In the genomic region with DNA sequence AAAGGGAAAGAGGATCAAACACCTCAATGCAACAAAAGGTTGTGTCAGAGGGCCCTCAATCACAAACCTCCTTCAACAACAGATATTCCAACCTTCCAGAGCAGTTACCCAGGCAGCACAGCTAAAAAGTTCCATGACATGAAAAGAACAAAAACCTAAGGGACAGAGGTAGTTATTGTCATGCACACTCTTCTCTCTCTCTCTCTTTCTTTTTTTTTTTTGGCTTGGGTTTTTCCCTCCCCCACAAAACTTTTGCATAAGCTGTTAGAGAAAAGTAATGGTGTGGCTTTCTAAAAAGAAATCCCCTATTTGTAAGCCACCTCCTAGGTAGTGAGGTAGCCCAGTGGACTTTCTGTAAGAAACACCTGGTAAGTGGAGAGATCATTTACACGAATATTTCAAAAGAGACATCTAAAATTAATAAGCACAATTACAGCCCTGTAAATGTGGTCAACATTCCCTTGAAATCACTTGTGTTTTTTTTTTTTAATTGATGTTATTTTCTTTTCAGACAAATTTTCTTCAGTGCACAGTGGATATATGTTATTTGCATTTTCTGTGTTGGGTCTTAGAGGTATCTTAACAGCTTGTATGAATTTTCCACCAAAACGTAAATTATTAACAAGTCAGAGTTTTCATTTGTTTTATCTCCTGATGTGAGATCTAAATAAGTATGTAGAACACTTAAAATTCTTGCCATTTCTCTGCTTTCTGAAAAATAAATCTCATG, we compare ENCODE assay signal across 2 cellular contexts.
TF ChIP-seq lines count a peak whose summit lies in the region.

No MANE protein-coding gene starts in this region.

TF ChIP-seq in SK-N-SH, 30 proteins besides CTCF, POLR2A, EP300 and RAD21 (continued from another document):
- TF ChIP-seq, protein P1, sequence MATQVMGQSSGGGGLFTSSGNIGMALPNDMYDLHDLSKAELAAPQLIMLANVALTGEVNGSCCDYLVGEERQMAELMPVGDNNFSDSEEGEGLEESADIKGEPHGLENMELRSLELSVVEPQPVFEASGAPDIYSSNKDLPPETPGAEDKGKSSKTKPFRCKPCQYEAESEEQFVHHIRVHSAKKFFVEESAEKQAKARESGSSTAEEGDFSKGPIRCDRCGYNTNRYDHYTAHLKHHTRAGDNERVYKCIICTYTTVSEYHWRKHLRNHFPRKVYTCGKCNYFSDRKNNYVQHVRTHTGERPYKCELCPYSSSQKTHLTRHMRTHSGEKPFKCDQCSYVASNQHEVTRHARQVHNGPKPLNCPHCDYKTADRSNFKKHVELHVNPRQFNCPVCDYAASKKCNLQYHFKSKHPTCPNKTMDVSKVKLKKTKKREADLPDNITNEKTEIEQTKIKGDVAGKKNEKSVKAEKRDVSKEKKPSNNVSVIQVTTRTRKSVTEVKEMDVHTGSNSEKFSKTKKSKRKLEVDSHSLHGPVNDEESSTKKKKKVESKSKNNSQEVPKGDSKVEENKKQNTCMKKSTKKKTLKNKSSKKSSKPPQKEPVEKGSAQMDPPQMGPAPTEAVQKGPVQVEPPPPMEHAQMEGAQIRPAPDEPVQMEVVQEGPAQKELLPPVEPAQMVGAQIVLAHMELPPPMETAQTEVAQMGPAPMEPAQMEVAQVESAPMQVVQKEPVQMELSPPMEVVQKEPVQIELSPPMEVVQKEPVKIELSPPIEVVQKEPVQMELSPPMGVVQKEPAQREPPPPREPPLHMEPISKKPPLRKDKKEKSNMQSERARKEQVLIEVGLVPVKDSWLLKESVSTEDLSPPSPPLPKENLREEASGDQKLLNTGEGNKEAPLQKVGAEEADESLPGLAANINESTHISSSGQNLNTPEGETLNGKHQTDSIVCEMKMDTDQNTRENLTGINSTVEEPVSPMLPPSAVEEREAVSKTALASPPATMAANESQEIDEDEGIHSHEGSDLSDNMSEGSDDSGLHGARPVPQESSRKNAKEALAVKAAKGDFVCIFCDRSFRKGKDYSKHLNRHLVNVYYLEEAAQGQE (IDR thresholded peaks at IDR 0.05; ENCODE audit: low read depth, low read length): no peak
- TF ChIP-seq GATA2 (CRISPR knock-in tag; IDR thresholded peaks at IDR 0.05): no peak
- TF ChIP-seq MXI1 (IDR thresholded peaks at IDR 0.05; ENCODE audit: low read depth, low read length): no peak
- no peak for TF ChIP-seq FOXJ3 (CRISPR knock-in tag; IDR thresholded peaks at IDR 0.05)
- no peak for TF ChIP-seq ELF1 (IDR thresholded peaks at IDR 0.05)
- no peak for TF ChIP-seq FOSL2 (IDR thresholded peaks at IDR 0.05; ENCODE audit: borderline replicate concordance, low read depth)
- TF ChIP-seq FOXM1 (IDR thresholded peaks at IDR 0.05; ENCODE audit: low read depth): no peak
- TF ChIP-seq RFX5 (IDR thresholded peaks at IDR 0.05; ENCODE audit: low read length): no peak
- TF ChIP-seq, protein P2, sequence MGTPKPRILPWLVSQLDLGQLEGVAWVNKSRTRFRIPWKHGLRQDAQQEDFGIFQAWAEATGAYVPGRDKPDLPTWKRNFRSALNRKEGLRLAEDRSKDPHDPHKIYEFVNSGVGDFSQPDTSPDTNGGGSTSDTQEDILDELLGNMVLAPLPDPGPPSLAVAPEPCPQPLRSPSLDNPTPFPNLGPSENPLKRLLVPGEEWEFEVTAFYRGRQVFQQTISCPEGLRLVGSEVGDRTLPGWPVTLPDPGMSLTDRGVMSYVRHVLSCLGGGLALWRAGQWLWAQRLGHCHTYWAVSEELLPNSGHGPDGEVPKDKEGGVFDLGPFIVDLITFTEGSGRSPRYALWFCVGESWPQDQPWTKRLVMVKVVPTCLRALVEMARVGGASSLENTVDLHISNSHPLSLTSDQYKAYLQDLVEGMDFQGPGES (IDR thresholded peaks at IDR 0.05; ENCODE audit: low read depth, low read length): no peak
- TF ChIP-seq, protein P3, sequence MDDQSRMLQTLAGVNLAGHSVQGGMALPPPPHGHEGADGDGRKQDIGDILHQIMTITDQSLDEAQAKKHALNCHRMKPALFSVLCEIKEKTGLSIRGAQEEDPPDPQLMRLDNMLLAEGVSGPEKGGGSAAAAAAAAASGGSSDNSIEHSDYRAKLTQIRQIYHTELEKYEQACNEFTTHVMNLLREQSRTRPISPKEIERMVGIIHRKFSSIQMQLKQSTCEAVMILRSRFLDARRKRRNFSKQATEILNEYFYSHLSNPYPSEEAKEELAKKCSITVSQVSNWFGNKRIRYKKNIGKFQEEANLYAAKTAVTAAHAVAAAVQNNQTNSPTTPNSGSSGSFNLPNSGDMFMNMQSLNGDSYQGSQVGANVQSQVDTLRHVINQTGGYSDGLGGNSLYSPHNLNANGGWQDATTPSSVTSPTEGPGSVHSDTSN (IDR thresholded peaks at IDR 0.05): no peak

TF ChIP-seq in SK-N-SH treated with all-trans-retinoic acid at 6 μM for 48 hours, 23 proteins besides CTCF, POLR2A, EP300 and RAD21 (continued from another document):
- TF ChIP-seq ISL1 (CRISPR knock-in tag; IDR thresholded peaks at IDR 0.05) (no peak), ARNTL (CRISPR knock-in tag; IDR thresholded peaks at IDR 0.05; ENCODE audit: borderline replicate concordance, low read depth) (no peak), OSR1 (CRISPR knock-in tag; IDR thresholded peaks at IDR 0.05) (no peak)
- TF ChIP-seq, protein P4, sequence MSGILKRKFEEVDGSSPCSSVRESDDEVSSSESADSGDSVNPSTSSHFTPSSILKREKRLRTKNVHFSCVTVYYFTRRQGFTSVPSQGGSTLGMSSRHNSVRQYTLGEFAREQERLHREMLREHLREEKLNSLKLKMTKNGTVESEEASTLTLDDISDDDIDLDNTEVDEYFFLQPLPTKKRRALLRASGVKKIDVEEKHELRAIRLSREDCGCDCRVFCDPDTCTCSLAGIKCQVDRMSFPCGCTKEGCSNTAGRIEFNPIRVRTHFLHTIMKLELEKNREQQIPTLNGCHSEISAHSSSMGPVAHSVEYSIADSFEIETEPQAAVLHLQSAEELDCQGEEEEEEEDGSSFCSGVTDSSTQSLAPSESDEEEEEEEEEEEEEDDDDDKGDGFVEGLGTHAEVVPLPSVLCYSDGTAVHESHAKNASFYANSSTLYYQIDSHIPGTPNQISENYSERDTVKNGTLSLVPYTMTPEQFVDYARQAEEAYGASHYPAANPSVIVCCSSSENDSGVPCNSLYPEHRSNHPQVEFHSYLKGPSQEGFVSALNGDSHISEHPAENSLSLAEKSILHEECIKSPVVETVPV (CRISPR knock-in tag; IDR thresholded peaks at IDR 0.05): no peak
- TF ChIP-seq, protein P5, sequence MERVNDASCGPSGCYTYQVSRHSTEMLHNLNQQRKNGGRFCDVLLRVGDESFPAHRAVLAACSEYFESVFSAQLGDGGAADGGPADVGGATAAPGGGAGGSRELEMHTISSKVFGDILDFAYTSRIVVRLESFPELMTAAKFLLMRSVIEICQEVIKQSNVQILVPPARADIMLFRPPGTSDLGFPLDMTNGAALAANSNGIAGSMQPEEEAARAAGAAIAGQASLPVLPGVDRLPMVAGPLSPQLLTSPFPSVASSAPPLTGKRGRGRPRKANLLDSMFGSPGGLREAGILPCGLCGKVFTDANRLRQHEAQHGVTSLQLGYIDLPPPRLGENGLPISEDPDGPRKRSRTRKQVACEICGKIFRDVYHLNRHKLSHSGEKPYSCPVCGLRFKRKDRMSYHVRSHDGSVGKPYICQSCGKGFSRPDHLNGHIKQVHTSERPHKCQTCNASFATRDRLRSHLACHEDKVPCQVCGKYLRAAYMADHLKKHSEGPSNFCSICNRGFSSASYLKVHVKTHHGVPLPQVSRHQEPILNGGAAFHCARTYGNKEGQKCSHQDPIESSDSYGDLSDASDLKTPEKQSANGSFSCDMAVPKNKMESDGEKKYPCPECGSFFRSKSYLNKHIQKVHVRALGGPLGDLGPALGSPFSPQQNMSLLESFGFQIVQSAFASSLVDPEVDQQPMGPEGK (CRISPR knock-in tag; IDR thresholded peaks at IDR 0.05; ENCODE audit: borderline replicate concordance): no peak
- TF ChIP-seq, protein P6, sequence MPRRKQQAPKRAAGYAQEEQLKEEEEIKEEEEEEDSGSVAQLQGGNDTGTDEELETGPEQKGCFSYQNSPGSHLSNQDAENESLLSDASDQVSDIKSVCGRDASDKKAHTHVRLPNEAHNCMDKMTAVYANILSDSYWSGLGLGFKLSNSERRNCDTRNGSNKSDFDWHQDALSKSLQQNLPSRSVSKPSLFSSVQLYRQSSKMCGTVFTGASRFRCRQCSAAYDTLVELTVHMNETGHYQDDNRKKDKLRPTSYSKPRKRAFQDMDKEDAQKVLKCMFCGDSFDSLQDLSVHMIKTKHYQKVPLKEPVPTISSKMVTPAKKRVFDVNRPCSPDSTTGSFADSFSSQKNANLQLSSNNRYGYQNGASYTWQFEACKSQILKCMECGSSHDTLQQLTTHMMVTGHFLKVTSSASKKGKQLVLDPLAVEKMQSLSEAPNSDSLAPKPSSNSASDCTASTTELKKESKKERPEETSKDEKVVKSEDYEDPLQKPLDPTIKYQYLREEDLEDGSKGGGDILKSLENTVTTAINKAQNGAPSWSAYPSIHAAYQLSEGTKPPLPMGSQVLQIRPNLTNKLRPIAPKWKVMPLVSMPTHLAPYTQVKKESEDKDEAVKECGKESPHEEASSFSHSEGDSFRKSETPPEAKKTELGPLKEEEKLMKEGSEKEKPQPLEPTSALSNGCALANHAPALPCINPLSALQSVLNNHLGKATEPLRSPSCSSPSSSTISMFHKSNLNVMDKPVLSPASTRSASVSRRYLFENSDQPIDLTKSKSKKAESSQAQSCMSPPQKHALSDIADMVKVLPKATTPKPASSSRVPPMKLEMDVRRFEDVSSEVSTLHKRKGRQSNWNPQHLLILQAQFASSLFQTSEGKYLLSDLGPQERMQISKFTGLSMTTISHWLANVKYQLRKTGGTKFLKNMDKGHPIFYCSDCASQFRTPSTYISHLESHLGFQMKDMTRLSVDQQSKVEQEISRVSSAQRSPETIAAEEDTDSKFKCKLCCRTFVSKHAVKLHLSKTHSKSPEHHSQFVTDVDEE (CRISPR knock-in tag; IDR thresholded peaks at IDR 0.05): no peak
